Comparison of ENCODE assay signal across 8 cellular contexts in the genomic region with DNA sequence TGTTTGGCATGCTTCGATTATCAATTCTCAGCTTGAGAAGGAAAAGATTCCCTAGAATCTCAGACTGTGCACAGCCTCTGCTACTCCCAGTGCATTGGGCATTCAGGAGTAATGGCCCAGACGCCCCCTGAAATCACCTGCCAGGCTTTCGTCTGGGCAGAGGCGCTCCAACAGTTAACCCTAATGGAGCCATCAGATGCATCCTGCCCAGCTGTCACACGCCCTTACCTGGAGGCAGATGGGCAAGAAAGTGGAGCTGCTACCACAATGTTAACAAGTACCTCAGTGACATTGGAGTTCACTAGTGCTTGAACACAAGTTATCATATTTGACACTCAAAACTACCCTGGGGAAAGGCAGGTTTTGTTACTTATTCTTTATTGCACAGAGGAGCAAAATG. TPM values are rescaled to one million over a fixed set of nuclear protein-coding genes. Genes with fewer than 3 reads are reported as not detected.
DNase-seq lines count a peak whose midpoint lies in the region; ATAC-seq, FAIRE-seq and TF ChIP-seq lines count a peak whose summit lies in the region.

No MANE protein-coding gene starts in this region.

- FAIRE-seq in A549 (lab: Jason Lieb, UNC) (no peak), small intestine (lab: Jason Lieb, UNC) (no peak)

- H3K9me3 ChIP-seq in A549 (no peaks in the 10 kb centered on the region), T-helper 17 cell (ENCODE audit: control insufficient read depth, low read length, poor library complexity, severe bottlenecking) (no peaks in the 10 kb centered on the region), gastroesophageal sphincter (no peaks in the 10 kb centered on the region), small intestine (ENCODE audit: control insufficient read depth, low read depth) (no peaks in the 10 kb centered on the region)

- H3K4me1 Mint-ChIP-seq in T-helper 17 cell, result peaks cover 20% of the 10 kb centered on the region

- POLR2A ChIA-PET in A549 (lab: Yijun Ruan, JAX), result interaction anchor here (0.9 to 2.9 kb wide), 6 partner anchors 15 to 186 kb away, joined by 3 to 19 read pairs (median 6); a partner anchor contains a TSS

- WGBS in A549 (ENCODE audit: missing lambda C conversion rate), result 16% methylated on average over 5 of the region's 5 CpGs
- 7 to 30% methylated on average over 1 to 4 of the region's 5 CpGs for WGBS in gastroesophageal sphincter (ENCODE audit: low coverage in 1 of 2), 2 donors
- WGBS in small intestine, 3 donors, result 13 to 31% (median 25%) methylated on average over 5 of the region's 5 CpGs

- H3K27ac ChIP-seq in A549 (peak overlapping the region; percentile 99 to 100), gastroesophageal sphincter (peak overlapping the region in 3 of 4 donors; percentile 99), small intestine (ENCODE audit: low read depth in 1 of 2, low read length in 1 of 2) (no peak overlapping the region)

- H3K27me3 Mint-ChIP-seq in T-helper 17 cell, result peaks cover 13% of the 10 kb centered on the region

- H3K4me1 ChIP-seq in A549 (peaks cover 34% of the 10 kb centered on the region), gastroesophageal sphincter (peaks cover 0 to 33% (median 0%) of the 10 kb centered on the region in 3 donors), small intestine (ENCODE audit: control insufficient read depth in 2 of 2, insufficient read depth in 1 of 2, low read depth in 1 of 2, low read length in 1 of 2) (no peaks in the 10 kb centered on the region)

- no peak for TF ChIP-seq CTCF in A549 (IDR thresholded peaks at IDR 0.05)
- TF ChIP-seq CTCF in GM12865 (IDR thresholded peaks at IDR 0.05; ENCODE audit: insufficient read depth, low read depth, low read length, missing control alignments), result no peak
- TF ChIP-seq CTCF in gastroesophageal sphincter (IDR thresholded peaks at IDR 0.05), result no peak

- H3K4me3 ChIP-seq in A549 (peak overlapping the region; percentile 96), GM12865 (ENCODE audit: low read depth, low read length) (peak overlapping the region; percentile 63), gastroesophageal sphincter (peak overlapping the region in 1 of 2 donors; percentile 66), small intestine (ENCODE audit: low read depth in 1 of 2, low read length in 2 of 2) (no peak overlapping the region)

- no peak for TF ChIP-seq RAD21 in A549 (conservative IDR thresholded peaks at IDR 0.05 in 1 of 2, IDR thresholded peaks at IDR 0.05 in 1 of 2)

- DNase-seq in A549 (ENCODE audit: low read depth in 1 of 2, low spot score in 1 of 2), result peak in 1 of 2 experiments; percentile 36
- DNase-seq in GM12865 (ENCODE audit: low read depth), result peak; percentile 8
- DNase-seq in T-helper 17 cell, result no peak
- peak; percentile 12 for DNase-seq in small intestine
- no peak for DNase-seq in glomerular visceral epithelial cell (ENCODE audit: extremely low spot score)
- no peak for DNase-seq in activated CD4-positive, CD25-positive, alpha-beta regulatory T cell (lab: John Stamatoyannopoulos, UW)

- peak; percentile 9 to 14; a peak in 3 of 6 replicates for ATAC-seq in A549
- ATAC-seq in T-helper 17 cell, result no peak
- no peak for ATAC-seq in gastroesophageal sphincter
- ATAC-seq in GM21825 (IDR thresholded peaks at IDR 0.05; ENCODE audit: unreplicated experiment), result no peak

- peak overlapping the region; percentile 86 for H3K4me2 ChIP-seq in A549

- H3K36me3 ChIP-seq in gastroesophageal sphincter (no peaks in the 10 kb centered on the region), small intestine (ENCODE audit: control insufficient read depth in 2 of 2, insufficient read depth in 2 of 2, low read length in 2 of 2) (no peaks in the 10 kb centered on the region)

- no peak overlapping the region for H3K27ac Mint-ChIP-seq in T-helper 17 cell

- no peak for TF ChIP-seq EP300 in A549 (IDR thresholded peaks at IDR 0.05)
- TF ChIP-seq EP300 in gastroesophageal sphincter (IDR thresholded peaks at IDR 0.05), result no peak

- H3K27me3 ChIP-seq in gastroesophageal sphincter, result no peaks in the 10 kb centered on the region
- no peaks in the 10 kb centered on the region for H3K27me3 ChIP-seq in small intestine (ENCODE audit: control insufficient read depth in 2 of 2, insufficient read depth in 2 of 2, low read length in 2 of 2)

- CTCF ChIA-PET in A549 (lab: Yijun Ruan, JAX), result interaction anchor here (1.0 to 1.7 kb wide), 4 partner anchors 52 to 186 kb away, joined by 3 to 4 read pairs (median 4); no protein-coding TSS in a partner anchor

- H3K4me3 Mint-ChIP-seq in T-helper 17 cell, result peak overlapping the region; percentile 92

- TF ChIP-seq POLR2A in A549 (IDR thresholded peaks at IDR 0.05; ENCODE audit: low read length) (no peak), gastroesophageal sphincter (IDR thresholded peaks at IDR 0.05) (no peak)

- no peaks in the 10 kb centered on the region for H3K36me3 Mint-ChIP-seq in T-helper 17 cell (ENCODE audit: low read depth)

TF ChIP-seq in A549, 52 proteins besides CTCF, POLR2A, EP300 and RAD21:
- TF ChIP-seq HDAC2 (IDR thresholded peaks at IDR 0.05), result no peak
- TF ChIP-seq EHMT2 (IDR thresholded peaks at IDR 0.05; ENCODE audit: low read depth), result no peak
- TF ChIP-seq CHD4 (IDR thresholded peaks at IDR 0.05; ENCODE audit: borderline replicate concordance), result no peak
- TF ChIP-seq NR3C1 (IDR thresholded peaks at IDR 0.05), result no peak
- TF ChIP-seq ZC3H11A (IDR thresholded peaks at IDR 0.05), result no peak
- TF ChIP-seq KDM5A (IDR thresholded peaks at IDR 0.05), result no peak
- TF ChIP-seq SREBF2 (IDR thresholded peaks at IDR 0.05), result no peak

RNA-seq across cellular contexts. Expression of a gene that starts 1.0 kb away (rescaled TPM):
- 50.3 and 63.0 TPM in 2 replicates for polyA plus RNA-seq in A549 (2011; rRNA removed)
- 30.3 and 36.7 TPM in 2 replicates for polyA plus RNA-seq in A549 (2012; cell fraction: cytosol; rRNA removed)
- 38.3 and 49.0 TPM in 2 replicates for polyA plus RNA-seq in A549 (2012; cell fraction: nucleus; rRNA removed)
- 23.3 to 26.6 TPM (median 26.6 TPM) in 3 replicates for polyA plus RNA-seq in A549 (2017; fragmentation: RNase III; extraction: RNeasy Plus Mini Kit Qiagen cat#74134 plus additional on column Dnase treatment)
- polyA minus RNA-seq in A549 (2011; rRNA and poly(A)+ RNA removed), result 369 and 423 TPM in 2 replicates
- total RNA-seq in T-helper 17 cell, result 1 to 10 TPM; 1.8 to 2.0 TPM
- total RNA-seq in gastroesophageal sphincter, result 10 to 100 TPM; 34.5 to 58.5 (median 42.6) TPM
- 1 to 10 TPM; 2.2 to 5.7 (median 2.5) TPM for polyA plus RNA-seq in small intestine

Comparison
In these comparisons a context has a peak if more than half of its experiments do, and no peak if none do; other contexts are left out.
1. ATAC-seq: peak in A549 (2 of 2); none in T-helper 17 cell (single experiment), gastroesophageal sphincter (single experiment) and GM21825 (single experiment).
2. DNase-seq: peak in GM12865 (single experiment) and small intestine (single experiment); none in T-helper 17 cell (0 of 3), glomerular visceral epithelial cell (single experiment) and activated CD4-positive, CD25-positive, alpha-beta regulatory T cell (0 of 4).
3. H3K27ac ChIP-seq: peak in A549 (2 of 2) and gastroesophageal sphincter (3 of 4); none in small intestine (0 of 2).
4. H3K4me3 ChIP-seq: peak in A549 (single experiment) and GM12865 (single experiment); none in small intestine (0 of 2).
5. RNA of a gene that starts 1.0 kb away (total RNA-seq): 34.5 to 58.5 TPM in gastroesophageal sphincter; 1.8 to 2.0 TPM in T-helper 17 cell; every median in the first group is over 10 times any median in the second.